Comparison of ENCODE assay signal across 27 cellular contexts in genomic region chrX:10130354-10130753, GRCh38. TPM values are rescaled to one million over a fixed set of nuclear protein-coding genes. Genes with fewer than 3 reads are reported as not detected.
"Had no signal": no experiment of that assay in that cellular context is flagged by ENCODE, and none has a peak within 500 bp of the region (broad histone marks: within the 10 kb centered on the region; RNA-seq: fewer than 3 reads in every experiment).

No MANE protein-coding gene starts in this region.

- H3K27ac Mint-ChIP-seq: activated CD8-positive, alpha-beta T cell treated with anti-CD3 and anti-CD28 coated beads, Interleukin-2, amount 10 ng/mL, durations not matched to agents 7 days and 5 days; activated naive CD4-positive, alpha-beta T cell treated with anti-CD3 and anti-CD28 coated beads for 36 hours; activated naive CD8-positive, alpha-beta T cell treated with anti-CD3 and anti-CD28 coated beads for 36 hours; activated T-helper 17 cell treated with anti-CD3 and anti-CD28 coated beads, Interleukin-2, amount 50 U/mL, for 72 hours; dendritic cell treated with granulocyte-macrophage colony-stimulating factor and Interleukin-4, amounts not matched to agents 40 ng/mL and 50 ng/mL, for 4 days; T-helper 1 cell treated with Interleukin-12 subunit alpha and Interleukin-12 subunit beta and Interleukin-4 antibody, amounts not matched to agents 30 μg/mL and 1 μg/mL, for 36 hours; WTC11 had no signal

- H3K4me2 ChIP-seq: PC-9, SK-N-SH had no signal

- H3K4me1 ChIP-seq: SJCRH30 had no signal

- H3K9me3 ChIP-seq: SJCRH30, SK-N-SH had no signal

- H2AFZ ChIP-seq: PC-9 had no signal

- H3K4me3 Mint-ChIP-seq: activated CD8-positive, alpha-beta T cell treated with anti-CD3 and anti-CD28 coated beads, Interleukin-2, amount 10 ng/mL, durations not matched to agents 7 days and 5 days; activated naive CD4-positive, alpha-beta T cell treated with anti-CD3 and anti-CD28 coated beads for 36 hours; activated naive CD8-positive, alpha-beta T cell treated with anti-CD3 and anti-CD28 coated beads for 36 hours; activated T-cell treated with anti-CD3 and anti-CD28 coated beads, Interleukin-2, amount 50 U/mL, for 4 hours; activated T-helper 17 cell treated with anti-CD3 and anti-CD28 coated beads, Interleukin-2, amount 50 U/mL, for 72 hours; dendritic cell treated with granulocyte-macrophage colony-stimulating factor and Interleukin-4, amounts not matched to agents 40 ng/mL and 50 ng/mL, for 4 days; T-helper 1 cell treated with Interleukin-12 subunit alpha and Interleukin-12 subunit beta and Interleukin-4 antibody, amounts not matched to agents 30 μg/mL and 1 μg/mL, for 36 hours; WTC11 had no signal

- H3K4me1 Mint-ChIP-seq: activated naive CD8-positive, alpha-beta T cell treated with anti-CD3 and anti-CD28 coated beads for 36 hours; activated T-helper 17 cell treated with anti-CD3 and anti-CD28 coated beads, Interleukin-2, amount 50 U/mL, for 72 hours had no signal

- DNase-seq: activated CD4-positive, alpha-beta T cell treated with anti-CD3 and anti-CD28 coated beads for 48 hours; activated CD4-positive, alpha-beta T cell treated with anti-CD3 and anti-CD28 coated beads, Interleukin-2, amount 50 U/mL, for 4 hours; activated CD4-positive, CD25-positive, alpha-beta regulatory T cell treated with anti-CD3 and anti-CD28 coated beads, Interleukin-2, amount 50 U/mL, for 72 hours; activated CD8-positive, alpha-beta T cell treated with anti-CD3 and anti-CD28 coated beads, Interleukin-2, amount 10 ng/mL, durations not matched to agents 7 days and 5 days; activated gamma-delta T cell; activated naive CD4-positive, alpha-beta T cell treated with anti-CD3 and anti-CD28 coated beads for 36 hours; activated naive CD8-positive, alpha-beta T cell treated with anti-CD3 and anti-CD28 coated beads for 36 hours; activated T-cell treated with anti-CD3 and anti-CD28 coated beads, Interleukin-2, amount 50 U/mL, for 4 hours; cerebellar nuclear complex; Karpas-422; MM.1S; NCI-H1105; NCI-H1436; NCI-H1694 treated with DMSO at 0.1 percent for 48 hours; NCI-H2029 treated with DMSO at 0.1 percent for 48 hours; NCI-H345; NCI-H510A; NCI-H526 treated with DMSO at 0.1 percent for 48 hours; NCI-H82; PC-9; SJCRH30; SK-N-SH had no signal

- H3K36me3 ChIP-seq: SJCRH30 had no signal

- ATAC-seq: activated CD8-positive, alpha-beta T cell treated with anti-CD3 and anti-CD28 coated beads, Interleukin-2, amount 10 ng/mL, durations not matched to agents 7 days and 5 days; activated T-cell treated with anti-CD3 and anti-CD28 coated beads, Interleukin-2, amount 50 U/mL, for 4 hours; activated T-helper 17 cell treated with anti-CD3 and anti-CD28 coated beads, Interleukin-2, amount 50 U/mL, for 72 hours; WTC11 had no signal

- H3K27ac ChIP-seq: PC-9, SJCRH30 had no signal

- H3K4me3 ChIP-seq: PC-9, SJCRH30 had no signal

- H3K27me3 Mint-ChIP-seq: activated naive CD8-positive, alpha-beta T cell treated with anti-CD3 and anti-CD28 coated beads for 36 hours; activated T-helper 17 cell treated with anti-CD3 and anti-CD28 coated beads, Interleukin-2, amount 50 U/mL, for 72 hours had no signal

- H3K27me3 ChIP-seq: SJCRH30 had no signal

- H3K9me3 Mint-ChIP-seq: activated naive CD4-positive, alpha-beta T cell treated with anti-CD3 and anti-CD28 coated beads for 36 hours; activated naive CD8-positive, alpha-beta T cell treated with anti-CD3 and anti-CD28 coated beads for 36 hours; activated T-cell treated with anti-CD3 and anti-CD28 coated beads, Interleukin-2, amount 50 U/mL, for 4 hours; activated T-helper 17 cell treated with anti-CD3 and anti-CD28 coated beads, Interleukin-2, amount 50 U/mL, for 72 hours; dendritic cell treated with granulocyte-macrophage colony-stimulating factor and Interleukin-4, amounts not matched to agents 40 ng/mL and 50 ng/mL, for 4 days; T-helper 1 cell treated with Interleukin-12 subunit alpha and Interleukin-12 subunit beta and Interleukin-4 antibody, amounts not matched to agents 30 μg/mL and 1 μg/mL, for 36 hours; WTC11 had no signal

- H3K9ac ChIP-seq: SK-N-SH had no signal

- FAIRE-seq: colon had no signal

RNA-seq across cellular contexts. Expression of gene CLCN4, which starts 26.4 kb away (rescaled TPM):
- total RNA-seq: activated CD8-positive, alpha-beta T cell treated with anti-CD3 and anti-CD28 coated beads, Interleukin-2, amount 10 ng/mL, durations not matched to agents 7 days and 5 days; activated naive CD4-positive, alpha-beta T cell treated with anti-CD3 and anti-CD28 coated beads for 36 hours had no signal
